8 cellular contexts compared by ENCODE assay signal in the genomic region with DNA sequence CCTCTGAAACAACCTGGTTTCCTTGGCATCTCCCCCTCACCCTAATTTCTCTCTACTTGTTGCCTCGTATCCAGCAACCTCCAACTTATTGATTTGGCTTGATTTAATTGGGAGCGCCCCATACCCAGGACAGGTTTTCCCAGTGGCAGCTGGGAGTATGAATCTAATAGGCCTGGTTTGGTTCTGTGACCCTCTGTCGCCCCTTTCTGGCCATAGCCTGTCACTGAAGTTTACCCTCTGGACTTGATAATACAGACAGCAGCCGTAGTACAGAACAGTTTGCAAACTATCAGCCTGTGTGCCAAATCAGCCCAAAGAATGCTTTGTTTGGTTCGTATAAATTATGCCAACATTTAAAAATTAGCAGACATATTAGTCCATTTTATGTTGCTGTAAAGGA.
DNase-seq lines count a peak whose midpoint lies in the region; ATAC-seq and TF ChIP-seq lines count a peak whose summit lies in the region.

No MANE protein-coding gene starts in this region.

- no peaks in the 10 kb centered on the region for H3K4me1 ChIP-seq in transverse colon

- H3K27ac ChIP-seq in transverse colon = no peak overlapping the region

- ATAC-seq in HG03520 (IDR thresholded peaks at IDR 0.05; ENCODE audit: unreplicated experiment) (peak; percentile 71), GM18517 (IDR thresholded peaks at IDR 0.05; ENCODE audit: unreplicated experiment) (no peak)

- in situ Hi-C loops in transverse colon (cut with MboI; ENCODE audit: low pct_ligation_motif_present in 1 of 4, low pct_unique_long_range_greater_than_20kb in 1 of 4, low sequenced_read_pairs in 3 of 4) = no loop called here

- peak in 3 of 5 experiments; percentile 12 to 23 (median 13) for TF ChIP-seq CTCF in transverse colon (IDR thresholded peaks at IDR 0.05)

- TF ChIP-seq EP300 in transverse colon (IDR thresholded peaks at IDR 0.05; ENCODE audit: low read depth) = no peak

- no peaks in the 10 kb centered on the region for H3K36me3 ChIP-seq in transverse colon

- intact Hi-C loops in cardiac septum (cut with DNase I) (loop anchor here (10.0 kb wide), 1 partner anchor 406 kb away; no protein-coding TSS in a partner anchor), transverse colon (cut with DNase I; ENCODE audit: low total_unique reads) (no loop called here)

- 35 to 62% methylated on average over 3 to 5 of the region's 5 CpGs for WGBS in transverse colon (ENCODE audit: low coverage in 1 of 2), 2 donors

- no peak overlapping the region for H3K4me3 ChIP-seq in transverse colon

- H3K9me3 ChIP-seq in transverse colon = no peaks in the 10 kb centered on the region

- DNase-seq in NCI-H1436 (lab: John Stamatoyannopoulos, UW) = peak; percentile 3
- DNase-seq in NCI-H1436 treated with DMSO at 0.1 percent for 48 hours (lab: John Stamatoyannopoulos, UW) = no peak
- peak; percentile 51 for DNase-seq in OCI-M1 (lab: John Stamatoyannopoulos, UW)
- DNase-seq in cardiac septum (ENCODE audit: low spot score) = peak; percentile 70
- DNase-seq in transverse colon = peak; percentile 9
- DNase-seq in stimulated activated naive CD4-positive, alpha-beta T cell treated with Interleukin-2 at 50 U/mL for 16 hours (lab: John Stamatoyannopoulos, UW) = no peak

- no peak for TF ChIP-seq POLR2A in transverse colon (IDR thresholded peaks at IDR 0.05)

- no peaks in the 10 kb centered on the region for H3K27me3 ChIP-seq in transverse colon

Comparison
In these comparisons a context has a peak if more than half of its experiments do, and no peak if none do; other contexts are left out.
1. DNase-seq: peak in NCI-H1436 (single experiment), OCI-M1 (single experiment), cardiac septum (single experiment) and transverse colon (single experiment); none in NCI-H1436 treated with DMSO at 0.1 percent for 48 hours (single experiment) and stimulated activated naive CD4-positive, alpha-beta T cell treated with Interleukin-2 at 50 U/mL for 16 hours (single experiment).